13 cellular contexts compared by ENCODE assay signal in the genomic region with DNA sequence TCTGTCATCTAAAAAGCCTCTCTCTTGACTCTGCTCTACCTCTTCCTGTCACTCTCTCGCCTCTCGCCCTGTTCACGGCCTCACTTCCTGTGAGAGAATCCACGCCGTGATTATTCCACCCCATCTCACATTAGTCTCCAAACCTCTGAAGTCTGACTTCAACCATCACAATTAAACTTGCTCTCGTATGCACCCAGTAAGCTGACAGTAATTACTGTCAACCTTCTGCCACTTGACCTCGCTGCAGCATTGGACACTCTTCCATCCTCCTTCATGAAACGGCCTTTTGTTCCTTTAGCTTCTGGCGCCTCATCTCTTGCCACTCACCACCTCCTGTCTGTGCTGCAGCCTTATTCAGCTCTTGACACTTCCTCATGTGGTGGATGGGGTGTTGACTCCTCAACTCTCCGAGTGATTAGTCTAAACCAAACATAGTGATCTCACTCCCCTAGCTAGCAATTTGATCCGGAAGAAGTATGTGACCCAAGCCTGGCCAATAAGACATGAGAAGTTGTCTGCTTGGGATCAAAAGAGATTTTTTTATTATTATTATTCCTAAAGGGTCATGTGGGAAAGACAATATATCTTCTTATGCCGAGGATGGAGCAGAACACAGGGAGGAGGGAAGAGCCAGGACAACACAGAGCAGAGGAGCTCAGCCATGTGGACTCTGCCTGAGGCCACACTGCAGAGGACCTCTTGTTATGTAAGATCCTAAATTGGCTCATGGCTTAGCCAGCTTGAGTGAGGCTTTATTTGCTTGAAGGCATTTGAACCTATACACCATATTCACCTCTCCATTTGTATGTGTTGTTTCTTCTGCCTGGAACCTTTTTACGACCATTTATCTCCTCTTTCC. TPM values are rescaled to one million over a fixed set of nuclear protein-coding genes. Genes with fewer than 3 reads are reported as not detected.
A peak's percentile ranks its signal among the peaks of the same experiment; 100 is the strongest.
DNase-seq lines count a peak whose midpoint lies in the region; ATAC-seq, FAIRE-seq and TF ChIP-seq lines count a peak whose summit lies in the region.
"Had no signal": no experiment of that assay in that cellular context is flagged by ENCODE, and none has a peak within 500 bp of the region (broad histone marks: within the 10 kb centered on the region; RNA-seq: fewer than 3 reads in every experiment).

No MANE protein-coding gene starts in this region.

- peaks cover 39% of the 10 kb centered on the region for H3K4me1 Mint-ChIP-seq in activated naive CD8-positive, alpha-beta T cell treated with anti-CD3 and anti-CD28 coated beads for 36 hours
- peaks cover 16% of the 10 kb centered on the region for H3K4me1 Mint-ChIP-seq in neural crest cell

- no peak overlapping the region for H3K4me3 ChIP-seq in pancreas
- H3K4me3 ChIP-seq in HAP-1, result no peak overlapping the region
- H3K4me3 ChIP-seq: dorsolateral prefrontal cortex had no signal

- TF ChIP-seq CTCF in neural crest cell (conservative IDR thresholded peaks at IDR 0.05) (no peak), pancreas (IDR thresholded peaks at IDR 0.05) (no peak)

- H3K4me3 Mint-ChIP-seq in activated naive CD8-positive, alpha-beta T cell treated with anti-CD3 and anti-CD28 coated beads for 36 hours, result peak overlapping the region; percentile 49
- no peak overlapping the region for H3K4me3 Mint-ChIP-seq in neural crest cell

- DNase-seq in DMS153 (lab: John Stamatoyannopoulos, UW) (peak; percentile 44), DMS153 treated with DMSO at 0.1 percent for 48 hours (lab: John Stamatoyannopoulos, UW; ENCODE audit: unreplicated experiment) (no peak), RPMI7951 (ENCODE audit: low read depth) (peak; percentile 35), neural crest cell (ENCODE audit: low read depth, low spot score) (no peak), pancreas (no peak), NCI-H128 (lab: John Stamatoyannopoulos, UW; ENCODE audit: unreplicated experiment) (no peak), HAP-1 (ENCODE audit: low spot score in 2 of 2) (no peak)
- no peak for DNase-seq in activated naive CD8-positive, alpha-beta T cell treated with anti-CD3 and anti-CD28 coated beads for 36 hours
- DNase-seq: dorsolateral prefrontal cortex, foreskin keratinocyte, NCI-H2081, occipital lobe had no signal

- H3K27me3 Mint-ChIP-seq in activated naive CD8-positive, alpha-beta T cell treated with anti-CD3 and anti-CD28 coated beads for 36 hours, result no peaks in the 10 kb centered on the region
- H3K27me3 Mint-ChIP-seq in neural crest cell (ENCODE audit: low read depth), result no peaks in the 10 kb centered on the region

- peaks cover 20% of the 10 kb centered on the region for H3K9me3 Mint-ChIP-seq in activated naive CD8-positive, alpha-beta T cell treated with anti-CD3 and anti-CD28 coated beads for 36 hours
- peaks cover 8% of the 10 kb centered on the region for H3K9me3 Mint-ChIP-seq in neural crest cell

- intact Hi-C loops in pancreas (cut with DNase I), result no loop called here

- H3K27me3 ChIP-seq in pancreas (no peaks in the 10 kb centered on the region), HAP-1 (ENCODE audit: low read depth) (no peaks in the 10 kb centered on the region)
- H3K27me3 ChIP-seq: dorsolateral prefrontal cortex, foreskin keratinocyte had no signal

- H3K4me1 ChIP-seq in pancreas, result no peaks in the 10 kb centered on the region
- H3K4me1 ChIP-seq in HAP-1, result no peaks in the 10 kb centered on the region

- H3K36me3 ChIP-seq in pancreas (no peaks in the 10 kb centered on the region), HAP-1 (replicated peaks) (no peaks in the 10 kb centered on the region)

- peak overlapping the region; percentile 83 for H3K27ac Mint-ChIP-seq in activated naive CD8-positive, alpha-beta T cell treated with anti-CD3 and anti-CD28 coated beads for 36 hours
- peak overlapping the region; percentile 4 for H3K27ac Mint-ChIP-seq in neural crest cell (ENCODE audit: unreplicated experiment)

- in situ Hi-C loops in HAP-1 (cut with MboI; ENCODE audit: low sequenced_read_pairs), result no loop called here

- WGBS in pancreas, 2 donors, result 88 to 91% methylated on average over 13 of the region's 13 CpGs

- H3K36me3 Mint-ChIP-seq in activated naive CD8-positive, alpha-beta T cell treated with anti-CD3 and anti-CD28 coated beads for 36 hours, result peaks cover 13% of the 10 kb centered on the region
- H3K36me3 Mint-ChIP-seq in neural crest cell (ENCODE audit: low read depth), result peaks cover 7% of the 10 kb centered on the region

- no peaks in the 10 kb centered on the region for H3K9me3 ChIP-seq in pancreas
- H3K9me3 ChIP-seq in HAP-1, result no peaks in the 10 kb centered on the region

- no peak for ATAC-seq in pancreas
- ATAC-seq: foreskin keratinocyte had no signal

- FAIRE-seq in pancreas (lab: Jason Lieb, UNC), result no peak

- H3K27ac ChIP-seq in pancreas, result no peak overlapping the region
- H3K27ac ChIP-seq: 22Rv1, dorsolateral prefrontal cortex, foreskin keratinocyte had no signal

RNA-seq across cellular contexts. Expression of a gene that starts 38.4 kb away (rescaled TPM):
- 173 and 185 TPM in 2 replicates for total RNA-seq in RPMI7951 (2014; rRNA removed; shearing (Covaris generic))
- 10 to 100 TPM; 31.5 to 35.0 TPM for total RNA-seq in activated naive CD8-positive, alpha-beta T cell treated with anti-CD3 and anti-CD28 coated beads for 36 hours
- total RNA-seq in neural crest cell (107 and 116 TPM in 2 replicates), pancreas (100 to 1,000 TPM in 1 of 6 donors, 10 to 100 TPM in 5; 54.2 to 102 (median 58.4) TPM)
- 10 to 100 TPM; 28.6 to 48.3 TPM for polyA plus RNA-seq in pancreas

RNA-seq across cellular contexts. Expression of a gene that starts 56.0 kb away (rescaled TPM):
- total RNA-seq in RPMI7951 (2014; rRNA removed; shearing (Covaris generic)), result 0.12 and 0.59 TPM in 2 replicates
- 10 to 100 TPM; 80.6 to 81.0 TPM for total RNA-seq in activated naive CD8-positive, alpha-beta T cell treated with anti-CD3 and anti-CD28 coated beads for 36 hours
- total RNA-seq in neural crest cell (1.0 and 1.4 TPM in 2 replicates), pancreas (1 to 10 TPM in 5 of 6 donors, under 1 TPM in 1; 0.60 to 2.5 (median 1.4) TPM)
- polyA plus RNA-seq in pancreas, result 1 to 10 TPM; 2.0 to 6.4 TPM

Comparison
In these comparisons a context has a peak if more than half of its experiments do, and no peak if none do; other contexts are left out.
1. DNase-seq: peak in DMS153 (single experiment) and RPMI7951 (single experiment); none in DMS153 treated with DMSO at 0.1 percent for 48 hours (single experiment), activated naive CD8-positive, alpha-beta T cell treated with anti-CD3 and anti-CD28 coated beads for 36 hours (single experiment), neural crest cell (single experiment), pancreas (0 of 6), NCI-H128 (single experiment) and HAP-1 (0 of 2).
2. RNA of a gene that starts 56.0 kb away (total RNA-seq): 80.6 to 81.0 TPM in activated naive CD8-positive, alpha-beta T cell treated with anti-CD3 and anti-CD28 coated beads for 36 hours; 0.60 to 2.5 TPM in pancreas, 1.0 to 1.4 TPM in neural crest cell and 0.12 to 0.59 TPM in RPMI7951; every median in the first group is over 10 times any median in the second.